In the genomic region with DNA sequence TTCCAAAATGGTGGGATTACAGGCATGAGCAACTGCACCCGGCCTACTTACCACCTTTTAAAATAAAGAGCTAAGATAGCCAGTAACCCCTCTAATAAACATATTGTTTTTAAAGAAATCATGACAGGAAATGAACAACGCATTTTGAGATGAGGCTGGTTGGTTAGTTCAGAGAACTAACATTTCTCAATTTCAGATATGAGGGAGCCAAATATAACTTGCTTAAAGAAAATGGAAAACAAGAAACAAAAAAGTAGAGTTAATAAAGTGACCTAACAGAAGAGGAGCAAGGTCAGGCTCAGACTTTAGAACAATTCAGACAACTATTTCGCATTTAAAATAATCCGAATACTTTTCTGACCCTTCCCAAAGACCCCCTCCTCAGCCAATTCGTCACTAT, we compare ENCODE assay signal across 28 cellular contexts.
"Had no signal": no experiment of that assay in that cellular context is flagged by ENCODE, and none has a peak within 500 bp of the region (broad histone marks: within the 10 kb centered on the region; RNA-seq: fewer than 3 reads in every experiment).

No MANE protein-coding gene starts in this region.

- H3K9me3 ChIP-seq: breast epithelium had no signal

- H3K4me3 Mint-ChIP-seq: activated B cell treated with CpG ODN at 0.5 μM for 24 hours; activated CD4-positive, alpha-beta T cell treated with anti-CD3 and anti-CD28 coated beads, Interleukin-2, amount 10 ng/mL, durations not matched to agents 24 days and 14 days; activated CD8-positive, alpha-beta memory T cell treated with anti-CD3 and anti-CD28 coated beads, Interleukin-2, amount 10 ng/mL, durations not matched to agents 7 days and 5 days; activated naive CD8-positive, alpha-beta T cell treated with anti-CD3 and anti-CD28 coated beads, Interleukin-2, amount 10 ng/mL, durations not matched to agents 7 days and 5 days; T-cell had no signal

- H3K4me3 ChIP-seq: breast epithelium, coronary artery, SK-N-MC had no signal

- H3K27me3 ChIP-seq: breast epithelium had no signal

- H3K27ac ChIP-seq: breast epithelium, coronary artery, SK-N-MC had no signal

- H3K36me3 ChIP-seq: breast epithelium had no signal

- H3K27ac Mint-ChIP-seq: activated B cell treated with CpG ODN at 0.5 μM for 24 hours; activated CD4-positive, alpha-beta T cell treated with anti-CD3 and anti-CD28 coated beads, Interleukin-2, amount 10 ng/mL, durations not matched to agents 24 days and 14 days; activated CD8-positive, alpha-beta memory T cell treated with anti-CD3 and anti-CD28 coated beads, Interleukin-2, amount 10 ng/mL, durations not matched to agents 7 days and 5 days; activated naive CD8-positive, alpha-beta T cell treated with anti-CD3 and anti-CD28 coated beads, Interleukin-2, amount 10 ng/mL, durations not matched to agents 7 days and 5 days; activated T-helper 2 cell treated with anti-CD3 and anti-CD28 coated beads, Interferon-gamma antibody, Interleukin-2, Interleukin-4, amounts not matched to agents 10 μg/mL and 5 μg/mL and 100 μg/mL, durations not matched to agents 14 hours and 24 hours and 36 hours; T-cell had no signal

- H3K4me1 ChIP-seq: breast epithelium had no signal

- H3K27me3 Mint-ChIP-seq: activated B cell treated with CpG ODN at 0.5 μM for 24 hours; activated CD4-positive, alpha-beta T cell treated with anti-CD3 and anti-CD28 coated beads, Interleukin-2, amount 10 ng/mL, durations not matched to agents 24 days and 14 days; activated CD8-positive, alpha-beta memory T cell treated with anti-CD3 and anti-CD28 coated beads, Interleukin-2, amount 10 ng/mL, durations not matched to agents 7 days and 5 days had no signal

- H3K36me3 Mint-ChIP-seq: activated CD8-positive, alpha-beta memory T cell treated with anti-CD3 and anti-CD28 coated beads, Interleukin-2, amount 10 ng/mL, durations not matched to agents 7 days and 5 days; activated naive CD8-positive, alpha-beta T cell treated with anti-CD3 and anti-CD28 coated beads, Interleukin-2, amount 10 ng/mL, durations not matched to agents 7 days and 5 days; T-cell had no signal

- DNase-seq: activated B cell treated with CpG ODN at 0.5 μM for 24 hours; activated CD4-positive, alpha-beta T cell treated with anti-CD3 and anti-CD28 coated beads for 1 hour; activated CD4-positive, alpha-beta T cell treated with anti-CD3 and anti-CD28 coated beads, Interleukin-2, amount 10 ng/mL, durations not matched to agents 24 days and 14 days; activated CD4-positive, alpha-beta T cell treated with anti-CD3 and anti-CD28 coated beads, Interleukin-2, amount 50 U/mL, for 48 hours; activated CD8-positive, alpha-beta memory T cell treated with anti-CD3 and anti-CD28 coated beads, Interleukin-2, amount 10 ng/mL, durations not matched to agents 7 days and 5 days; activated gamma-delta T cell treated with Interleukin-2 at 50 U/mL for 16 hours; activated naive CD4-positive, alpha-beta T cell treated with anti-CD3 and anti-CD28 coated beads, Interleukin-2, amount 50 U/mL, for 16 hours; activated naive CD8-positive, alpha-beta T cell treated with anti-CD3 and anti-CD28 coated beads, Interleukin-2, amount 10 ng/mL, durations not matched to agents 7 days and 5 days; activated T-cell treated with anti-CD3 and anti-CD28 coated beads, Interleukin-2, amount 50 U/mL, for 48 hours; aorta; caudate nucleus; NCI-H146; NCI-H1930; NCI-H2171; NCI-H2227 treated with DMSO at 0.1 percent for 48 hours; NCI-H446 treated with DMSO at 0.1 percent for 48 hours; NCI-H524 treated with DMSO at 0.1 percent for 48 hours; NCI-H748 treated with DMSO at 0.1 percent for 48 hours; RPMI8226; T-cell; T-helper 2 cell; T1000 had no signal

- H3K4me1 Mint-ChIP-seq: activated B cell treated with CpG ODN at 0.5 μM for 24 hours; activated CD4-positive, alpha-beta T cell treated with anti-CD3 and anti-CD28 coated beads, Interleukin-2, amount 10 ng/mL, durations not matched to agents 24 days and 14 days; activated CD8-positive, alpha-beta memory T cell treated with anti-CD3 and anti-CD28 coated beads, Interleukin-2, amount 10 ng/mL, durations not matched to agents 7 days and 5 days; activated naive CD8-positive, alpha-beta T cell treated with anti-CD3 and anti-CD28 coated beads, Interleukin-2, amount 10 ng/mL, durations not matched to agents 7 days and 5 days; T-cell had no signal

- H3K9me3 Mint-ChIP-seq: activated B cell treated with CpG ODN at 0.5 μM for 24 hours; activated CD4-positive, alpha-beta T cell treated with anti-CD3 and anti-CD28 coated beads, Interleukin-2, amount 10 ng/mL, durations not matched to agents 24 days and 14 days; activated naive CD8-positive, alpha-beta T cell treated with anti-CD3 and anti-CD28 coated beads, Interleukin-2, amount 10 ng/mL, durations not matched to agents 7 days and 5 days; activated T-helper 2 cell treated with anti-CD3 and anti-CD28 coated beads, Interferon-gamma antibody, Interleukin-2, Interleukin-4, amounts not matched to agents 10 μg/mL and 5 μg/mL and 100 μg/mL, durations not matched to agents 14 hours and 24 hours and 36 hours; T-cell had no signal

- ATAC-seq: activated CD8-positive, alpha-beta memory T cell treated with anti-CD3 and anti-CD28 coated beads, Interleukin-2, amount 10 ng/mL, durations not matched to agents 7 days and 5 days; Panc1; Right ventricle myocardium inferior; T-cell had no signal
